ENCODE assay signal across 30 cellular contexts in genomic region chr19:36255316-36255715, GRCh38.
"Had no signal": no experiment of that assay in that cellular context is flagged by ENCODE, and none has a peak within 500 bp of the region (broad histone marks: within the 10 kb centered on the region; RNA-seq: fewer than 3 reads in every experiment).

No MANE protein-coding gene starts in this region.

- ATAC-seq: activated CD4-positive, alpha-beta T cell treated with anti-CD3 and anti-CD28 coated beads for 36 hours; activated CD8-positive, alpha-beta memory T cell treated with anti-CD3 and anti-CD28 coated beads, Interleukin-2, amount 10 ng/mL, durations not matched to agents 7 days and 5 days; activated CD8-positive, alpha-beta T cell treated with anti-CD3 and anti-CD28 coated beads, Interleukin-2, amount 10 ng/mL, durations not matched to agents 7 days and 5 days; activated naive CD8-positive, alpha-beta T cell treated with anti-CD3 and anti-CD28 coated beads, Interleukin-2, amount 50 U/mL, for 24 hours; body of pancreas; esophagus mucosa; heart left ventricle; T-helper 17 cell had no signal

- H3K4me3 Mint-ChIP-seq: activated CD4-positive, alpha-beta memory T cell treated with anti-CD3 and anti-CD28 coated beads for 36 hours; activated CD4-positive, alpha-beta T cell treated with anti-CD3 and anti-CD28 coated beads for 36 hours; activated CD4-positive, alpha-beta T cell treated with anti-CD3 and anti-CD28 coated beads, Interleukin-2, amount 10 ng/mL, durations not matched to agents 24 days and 14 days; activated CD8-positive, alpha-beta memory T cell treated with anti-CD3 and anti-CD28 coated beads, Interleukin-2, amount 10 ng/mL, durations not matched to agents 7 days and 5 days; activated CD8-positive, alpha-beta T cell treated with anti-CD3 and anti-CD28 coated beads, Interleukin-2, amount 10 ng/mL, durations not matched to agents 7 days and 5 days; activated naive CD4-positive, alpha-beta T cell treated with anti-CD3 and anti-CD28 coated beads for 36 hours; activated naive CD4-positive, alpha-beta T cell treated with anti-CD3 and anti-CD28 coated beads, Interleukin-2, amount 50 U/mL, for 24 hours; activated naive CD8-positive, alpha-beta T cell treated with anti-CD3 and anti-CD28 coated beads for 36 hours; activated naive CD8-positive, alpha-beta T cell treated with anti-CD3 and anti-CD28 coated beads, Interleukin-2, amount 50 U/mL, for 24 hours; activated T-helper 1 cell treated with anti-CD3 and anti-CD28 coated beads, Interleukin-12 subunit alpha, Interleukin-12 subunit beta, Interleukin-2, Interleukin-4 antibody, amounts not matched to agents 30 ng/mL and 10 ng/mL and 1 ng/mL, durations not matched to agents 14 hours and 24 hours and 36 hours; central memory CD8-positive, alpha-beta T cell; dendritic cell treated with granulocyte-macrophage colony-stimulating factor and Interleukin-4, amounts not matched to agents 40 ng/mL and 50 ng/mL, for 4 days; T-helper 17 cell; T-helper 2 cell treated with Interferon-gamma antibody and Interleukin-4, amounts not matched to agents 5 μg/mL and 100 μg/mL, for 36 hours had no signal

- H3K27me3 Mint-ChIP-seq: activated CD4-positive, alpha-beta memory T cell treated with anti-CD3 and anti-CD28 coated beads for 36 hours; activated CD4-positive, alpha-beta T cell treated with anti-CD3 and anti-CD28 coated beads, Interleukin-2, amount 10 ng/mL, durations not matched to agents 24 days and 14 days; activated CD8-positive, alpha-beta memory T cell treated with anti-CD3 and anti-CD28 coated beads, Interleukin-2, amount 10 ng/mL, durations not matched to agents 7 days and 5 days; central memory CD8-positive, alpha-beta T cell; dendritic cell treated with granulocyte-macrophage colony-stimulating factor and Interleukin-4, amounts not matched to agents 40 ng/mL and 50 ng/mL, for 4 days; T-helper 17 cell had no signal

- DNase-seq: activated CD4-positive, alpha-beta memory T cell treated with anti-CD3 and anti-CD28 coated beads for 36 hours; activated CD4-positive, alpha-beta T cell treated with anti-CD3 and anti-CD28 coated beads for 36 hours; activated CD4-positive, alpha-beta T cell treated with anti-CD3 and anti-CD28 coated beads, Interleukin-2, amount 10 ng/mL, durations not matched to agents 24 days and 14 days; activated CD4-positive, CD25-positive, alpha-beta regulatory T cell; activated CD4-positive, CD25-positive, alpha-beta regulatory T cell treated with anti-CD3 and anti-CD28 coated beads, Interleukin-2, amount 50 U/mL, for 72 hours; activated CD8-positive, alpha-beta memory T cell treated with anti-CD3 and anti-CD28 coated beads, Interleukin-2, amount 10 ng/mL, durations not matched to agents 7 days and 5 days; activated CD8-positive, alpha-beta memory T cell treated with anti-CD3 and anti-CD28 coated beads, Interleukin-2, amount 50 U/mL, for 4 hours; activated CD8-positive, alpha-beta T cell treated with anti-CD3 and anti-CD28 coated beads, Interleukin-2, amount 10 ng/mL, durations not matched to agents 7 days and 5 days; activated effector memory CD4-positive, alpha-beta T cell treated with anti-CD3 and anti-CD28 coated beads, Interleukin-2, amount 50 U/mL, for 16 hours; activated naive CD4-positive, alpha-beta T cell treated with anti-CD3 and anti-CD28 coated beads for 36 hours; activated naive CD8-positive, alpha-beta T cell treated with anti-CD3 and anti-CD28 coated beads for 36 hours; activated naive CD8-positive, alpha-beta T cell treated with anti-CD3 and anti-CD28 coated beads, Interleukin-2, amount 50 U/mL, for 24 hours; activated T-cell treated with anti-CD3 and anti-CD28 coated beads, Interleukin-2, amount 50 U/mL, for 1 hour; activated T-cell treated with anti-CD3 and anti-CD28 coated beads, Interleukin-2, amount 50 U/mL, for 48 hours; amygdala; body of pancreas; dorsolateral prefrontal cortex; effector memory CD4-positive, alpha-beta T cell; endodermal cell; foreskin fibroblast; heart left ventricle; T-helper 1 cell; T-helper 17 cell had no signal

- H3K27ac Mint-ChIP-seq: activated CD4-positive, alpha-beta memory T cell treated with anti-CD3 and anti-CD28 coated beads for 36 hours; activated CD4-positive, alpha-beta T cell treated with anti-CD3 and anti-CD28 coated beads for 36 hours; activated CD4-positive, alpha-beta T cell treated with anti-CD3 and anti-CD28 coated beads, Interleukin-2, amount 10 ng/mL, durations not matched to agents 24 days and 14 days; activated CD8-positive, alpha-beta memory T cell treated with anti-CD3 and anti-CD28 coated beads, Interleukin-2, amount 10 ng/mL, durations not matched to agents 7 days and 5 days; activated CD8-positive, alpha-beta T cell treated with anti-CD3 and anti-CD28 coated beads, Interleukin-2, amount 10 ng/mL, durations not matched to agents 7 days and 5 days; activated naive CD4-positive, alpha-beta T cell treated with anti-CD3 and anti-CD28 coated beads for 36 hours; activated naive CD4-positive, alpha-beta T cell treated with anti-CD3 and anti-CD28 coated beads, Interleukin-2, amount 50 U/mL, for 24 hours; activated naive CD8-positive, alpha-beta T cell treated with anti-CD3 and anti-CD28 coated beads for 36 hours; activated naive CD8-positive, alpha-beta T cell treated with anti-CD3 and anti-CD28 coated beads, Interleukin-2, amount 50 U/mL, for 24 hours; activated T-helper 1 cell treated with anti-CD3 and anti-CD28 coated beads, Interleukin-12 subunit alpha, Interleukin-12 subunit beta, Interleukin-2, Interleukin-4 antibody, amounts not matched to agents 30 ng/mL and 10 ng/mL and 1 ng/mL, durations not matched to agents 14 hours and 24 hours and 36 hours; activated T-helper 2 cell treated with anti-CD3 and anti-CD28 coated beads, Interferon-gamma antibody, Interleukin-2, Interleukin-4, amounts not matched to agents 10 μg/mL and 5 μg/mL and 100 μg/mL, durations not matched to agents 14 hours and 24 hours and 36 hours; dendritic cell treated with granulocyte-macrophage colony-stimulating factor and Interleukin-4, amounts not matched to agents 40 ng/mL and 50 ng/mL, for 4 days; endodermal cell; T-helper 17 cell; T-helper 2 cell treated with Interferon-gamma antibody and Interleukin-4, amounts not matched to agents 5 μg/mL and 100 μg/mL, for 36 hours had no signal

- H3K4me1 Mint-ChIP-seq: activated CD4-positive, alpha-beta T cell treated with anti-CD3 and anti-CD28 coated beads for 36 hours; activated CD4-positive, alpha-beta T cell treated with anti-CD3 and anti-CD28 coated beads, Interleukin-2, amount 10 ng/mL, durations not matched to agents 24 days and 14 days; activated CD8-positive, alpha-beta memory T cell treated with anti-CD3 and anti-CD28 coated beads, Interleukin-2, amount 10 ng/mL, durations not matched to agents 7 days and 5 days; activated naive CD4-positive, alpha-beta T cell treated with anti-CD3 and anti-CD28 coated beads, Interleukin-2, amount 50 U/mL, for 24 hours; activated naive CD8-positive, alpha-beta T cell treated with anti-CD3 and anti-CD28 coated beads for 36 hours; activated naive CD8-positive, alpha-beta T cell treated with anti-CD3 and anti-CD28 coated beads, Interleukin-2, amount 50 U/mL, for 24 hours; central memory CD8-positive, alpha-beta T cell; T-helper 17 cell had no signal
